Comparison of ENCODE assay signal across 7 cellular contexts in the genomic region with DNA sequence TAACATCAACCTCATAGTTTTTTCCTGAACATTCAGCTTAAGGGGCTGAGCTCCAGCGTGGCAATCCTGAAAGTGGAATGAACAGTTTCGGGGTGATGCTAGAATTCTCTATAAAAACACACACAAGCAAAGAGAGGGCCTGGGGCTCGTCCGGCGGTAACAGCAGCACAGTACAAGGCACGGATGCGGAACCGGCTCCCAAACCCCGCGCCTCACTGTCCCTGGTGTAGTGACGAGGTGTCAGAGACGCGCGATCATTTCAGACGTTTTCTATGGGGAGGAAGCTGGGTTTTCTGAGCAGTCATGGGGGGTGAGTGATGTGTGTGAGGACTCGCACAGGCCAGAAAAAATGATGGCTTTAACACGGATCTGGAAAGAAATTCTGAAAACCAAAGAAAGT.
DNase-seq lines count a peak whose midpoint lies in the region; ATAC-seq and TF ChIP-seq lines count a peak whose summit lies in the region.
"Not testable (repeated sequence)": the region's sequence is repeated elsewhere in the genome, so short reads cannot be mapped to it uniquely, and the experiment has no call there.

No MANE protein-coding gene starts in this region.

- not testable (repeated sequence) for ATAC-seq in WTC11, left lobe of liver

- not testable (repeated sequence) for H3K27me3 ChIP-seq in sigmoid colon

- not testable (repeated sequence) for H3K9me3 ChIP-seq in sigmoid colon

- not testable (repeated sequence) for H3K27ac ChIP-seq in sigmoid colon

- not testable (repeated sequence) for H3K27me3 Mint-ChIP-seq in WTC11 (ENCODE audit: low read depth); activated naive CD4-positive, alpha-beta T cell treated with anti-CD3 and anti-CD28 coated beads, Interleukin-2, amount 50 U/mL, for 24 hours; neural crest cell (ENCODE audit: low read depth); type B pancreatic cell

- not testable (repeated sequence) for H3K36me3 ChIP-seq in sigmoid colon

- H3K4me3 ChIP-seq in sigmoid colon: not testable (repeated sequence)

- TF ChIP-seq POLR2A in sigmoid colon (IDR thresholded peaks at IDR 0.05): not testable (repeated sequence)

- H3K4me3 Mint-ChIP-seq in WTC11; activated naive CD4-positive, alpha-beta T cell treated with anti-CD3 and anti-CD28 coated beads, Interleukin-2, amount 50 U/mL, for 24 hours; neural crest cell; type B pancreatic cell: not testable (repeated sequence)

- peaks cover 17% of the 10 kb centered on the region for H3K9me3 Mint-ChIP-seq in WTC11
- H3K9me3 Mint-ChIP-seq in activated naive CD4-positive, alpha-beta T cell treated with anti-CD3 and anti-CD28 coated beads, Interleukin-2, amount 50 U/mL, for 24 hours; neural crest cell; type B pancreatic cell: not testable (repeated sequence)

- intact Hi-C loops in sigmoid colon (cut with DNase I): not testable (repeated sequence)

- not testable (repeated sequence) for TF ChIP-seq CTCF in WTC11 (IDR thresholded peaks at IDR 0.05); neural crest cell (conservative IDR thresholded peaks at IDR 0.05); sigmoid colon (IDR thresholded peaks at IDR 0.05); type B pancreatic cell (conservative IDR thresholded peaks at IDR 0.05)

- not testable (repeated sequence) for DNase-seq in WTC11 (ENCODE audit: low spot score); neural crest cell (ENCODE audit: low read depth, low spot score)
- DNase-seq in ecto neural progenitor cell (ENCODE audit: low spot score) (peak; percentile 26), left lobe of liver (ENCODE audit: low spot score) (peak; percentile 26), sigmoid colon (peak; percentile 27), type B pancreatic cell (ENCODE audit: extremely low spot score, unreplicated experiment) (peak; percentile 52)

- peak overlapping the region; percentile 41; the same call in 1 of the 2 replicates for H3K27ac Mint-ChIP-seq in WTC11
- H3K27ac Mint-ChIP-seq in activated naive CD4-positive, alpha-beta T cell treated with anti-CD3 and anti-CD28 coated beads, Interleukin-2, amount 50 U/mL, for 24 hours: peak overlapping the region; percentile 30
- peak overlapping the region; percentile 47 for H3K27ac Mint-ChIP-seq in neural crest cell (ENCODE audit: unreplicated experiment)
- not testable (repeated sequence) for H3K27ac Mint-ChIP-seq in type B pancreatic cell

- 90 to 92% methylated on average over 17 of the region's 17 CpGs for WGBS in sigmoid colon, 2 donors

- not testable (repeated sequence) for H3K4me1 ChIP-seq in sigmoid colon

- H3K4me1 Mint-ChIP-seq in WTC11; activated naive CD4-positive, alpha-beta T cell treated with anti-CD3 and anti-CD28 coated beads, Interleukin-2, amount 50 U/mL, for 24 hours; neural crest cell; type B pancreatic cell (ENCODE audit: unreplicated experiment): not testable (repeated sequence)

- not testable (repeated sequence) for TF ChIP-seq EP300 in sigmoid colon (IDR thresholded peaks at IDR 0.05)

- POLR2A ChIA-PET in WTC11 (lab: Charles Lee): not testable (repeated sequence)

- H3K36me3 Mint-ChIP-seq in WTC11; activated naive CD4-positive, alpha-beta T cell treated with anti-CD3 and anti-CD28 coated beads, Interleukin-2, amount 50 U/mL, for 24 hours; neural crest cell (ENCODE audit: low read depth); type B pancreatic cell: not testable (repeated sequence)

- CTCF ChIA-PET in WTC11 (lab: Charles Lee): not testable (repeated sequence)
